8 cellular contexts compared by ENCODE assay signal in genomic region chr16:17469742-17470001, GRCh38. TPM values are rescaled to one million over a fixed set of nuclear protein-coding genes. Genes with fewer than 3 reads are reported as not detected.
DNase-seq lines count a peak whose midpoint lies in the region; ATAC-seq and TF ChIP-seq lines count a peak whose summit lies in the region.

No MANE protein-coding gene starts in this region.

- H3K27ac ChIP-seq in DOHH2 (ENCODE audit: low read depth, low read length), result peak overlapping the region; percentile 37
- H3K27ac ChIP-seq in OCI-LY3 (ENCODE audit: low read length), result no peak overlapping the region
- peak overlapping the region; percentile 72 for H3K27ac ChIP-seq in fibroblast of lung (ENCODE audit: insufficient read depth, low read length)
- H3K27ac ChIP-seq in psoas muscle, result no peak overlapping the region

- peak overlapping the region; percentile 44 for H3K9ac ChIP-seq in OCI-LY3 (ENCODE audit: low read length)
- peak overlapping the region; percentile 4 for H3K9ac ChIP-seq in fibroblast of lung (ENCODE audit: insufficient read depth, low read length)

- no peak overlapping the region for H2AFZ ChIP-seq in OCI-LY3 (ENCODE audit: low read depth, low read length)
- no peak overlapping the region for H2AFZ ChIP-seq in fibroblast of lung (ENCODE audit: low read length)

- H3K4me1 ChIP-seq in DOHH2 (ENCODE audit: control insufficient read depth, low read length) (peaks cover 59% of the 10 kb centered on the region), OCI-LY3 (ENCODE audit: low read length) (peaks cover 20% of the 10 kb centered on the region), fibroblast of lung (ENCODE audit: control insufficient read depth, extremely low read depth, insufficient read depth, low read length) (peaks cover 20% of the 10 kb centered on the region), psoas muscle (peaks cover 3% of the 10 kb centered on the region)

- H3K79me2 ChIP-seq in DOHH2 (ENCODE audit: control insufficient read depth, low read length), result peaks cover 53% of the 10 kb centered on the region
- no peaks in the 10 kb centered on the region for H3K79me2 ChIP-seq in OCI-LY3 (ENCODE audit: low read length)
- peaks cover 34% of the 10 kb centered on the region for H3K79me2 ChIP-seq in fibroblast of lung (ENCODE audit: control insufficient read depth, insufficient read depth, low read length)

- TF ChIP-seq CTCF in DOHH2 (IDR thresholded peaks at IDR 0.05; ENCODE audit: low read depth, low read length, poor library complexity, severe bottlenecking), result no peak
- TF ChIP-seq CTCF in OCI-LY3 (IDR thresholded peaks at IDR 0.05; ENCODE audit: low read depth, low read length), result no peak
- TF ChIP-seq CTCF in fibroblast of lung (conservative IDR thresholded peaks at IDR 0.05 in 1 of 2, IDR thresholded peaks at IDR 0.05 in 1 of 2; ENCODE audit: low read depth in 1 of 2, low read length in 2 of 2), result no peak
- TF ChIP-seq CTCF in psoas muscle (IDR thresholded peaks at IDR 0.05), result no peak

- ATAC-seq in psoas muscle, result no peak
- ATAC-seq in HG03469 (IDR thresholded peaks at IDR 0.05; ENCODE audit: unreplicated experiment), result no peak

- H3F3A ChIP-seq in DOHH2 (ENCODE audit: control insufficient read depth, insufficient read depth), result peaks cover 11% of the 10 kb centered on the region; the same call in 1 of the 2 replicates

- H3K9me3 ChIP-seq in DOHH2 (ENCODE audit: control insufficient read depth, insufficient read depth, low read length) (no peaks in the 10 kb centered on the region), OCI-LY3 (ENCODE audit: insufficient read depth, low read length) (no peaks in the 10 kb centered on the region), fibroblast of lung (ENCODE audit: control insufficient read depth, insufficient read depth, low read depth, low read length) (no peaks in the 10 kb centered on the region), psoas muscle (no peaks in the 10 kb centered on the region)

- H3K36me3 ChIP-seq in DOHH2 (ENCODE audit: control insufficient read depth, low read length), result peaks cover 14% of the 10 kb centered on the region
- no peaks in the 10 kb centered on the region for H3K36me3 ChIP-seq in OCI-LY3 (replicated peaks; ENCODE audit: low read depth, low read length)
- no peaks in the 10 kb centered on the region for H3K36me3 ChIP-seq in fibroblast of lung (ENCODE audit: control insufficient read depth, insufficient read depth, low read length)
- no peaks in the 10 kb centered on the region for H3K36me3 ChIP-seq in psoas muscle (ENCODE audit: insufficient read depth in 1 of 2, low read depth in 1 of 2)

- intact Hi-C loops in psoas muscle (cut with DNase I), result loop anchor here (2.0 to 5.0 kb wide), 4 partner anchors 177 to 247 kb away; no protein-coding TSS in a partner anchor

- no peak for DNase-seq in fibroblast of lung (ENCODE audit: low read depth in 2 of 2)
- no peak for DNase-seq in psoas muscle
- DNase-seq in NCI-H1417 treated with DMSO at 0.1 percent for 48 hours (lab: John Stamatoyannopoulos, UW), result no peak
- no peak for DNase-seq in AG20443 (ENCODE audit: low spot score)
- no peak for DNase-seq in AML-193 (lab: John Stamatoyannopoulos, UW)

- H3K4me3 ChIP-seq in DOHH2 (ENCODE audit: low read length), result peak overlapping the region; percentile 91
- peak overlapping the region; percentile 91 for H3K4me3 ChIP-seq in OCI-LY3 (ENCODE audit: low read length)
- peak overlapping the region; percentile 71 to 85 (median 78) for H3K4me3 ChIP-seq in fibroblast of lung (replicated peaks in 1 of 4; ENCODE audit: control extremely low read depth in 1 of 4, insufficient read depth in 1 of 4, low read depth in 3 of 4, low read length in 4 of 4)
- H3K4me3 ChIP-seq in psoas muscle, result peak overlapping the region; percentile 67

- WGBS in psoas muscle, 3 donors, result 2 to 6% (median 4%) methylated on average over 7 of the region's 7 CpGs

- no peaks in the 10 kb centered on the region for H4K20me1 ChIP-seq in DOHH2 (ENCODE audit: control insufficient read depth, insufficient read depth, low read depth, low read length)
- peaks cover 21% of the 10 kb centered on the region; the same call in 1 of the 2 replicates for H4K20me1 ChIP-seq in OCI-LY3 (ENCODE audit: insufficient read depth, low read length)
- H4K20me1 ChIP-seq in fibroblast of lung (ENCODE audit: control insufficient read depth, extremely low read depth, insufficient read depth, low read length), result no peaks in the 10 kb centered on the region

- H3K27me3 ChIP-seq in DOHH2 (ENCODE audit: control insufficient read depth, low read length) (peaks cover 16% of the 10 kb centered on the region), OCI-LY3 (ENCODE audit: low read depth, low read length) (peaks cover 31% of the 10 kb centered on the region), fibroblast of lung (ENCODE audit: control insufficient read depth, insufficient read depth, low read length) (no peaks in the 10 kb centered on the region), psoas muscle (ENCODE audit: insufficient read depth in 3 of 3, low read length in 2 of 3) (peaks cover 0 to 12% (median 6%) of the 10 kb centered on the region in 3 donors)

- no peaks in the 10 kb centered on the region for H3K9me2 ChIP-seq in DOHH2 (replicated peaks; ENCODE audit: control insufficient read depth, low read length)

- H3K4me2 ChIP-seq in DOHH2 (ENCODE audit: low read length) (peak overlapping the region; percentile 96), OCI-LY3 (ENCODE audit: low read length) (peak overlapping the region; percentile 72), fibroblast of lung (ENCODE audit: extremely low read depth, insufficient read depth, low read length) (peak overlapping the region; percentile 81)

RNA-seq across cellular contexts. Expression of gene XYLT1, which starts 1.1 kb away (rescaled TPM):
- 12.3 and 21.8 TPM in 2 replicates for total RNA-seq in fibroblast of lung
- 9.3 and 13.9 TPM in 2 replicates for polyA plus RNA-seq in fibroblast of lung
- 8.3 and 9.9 TPM in 2 replicates for polyA plus RNA-seq in fibroblast of lung (2012)
- 46.8 and 86.3 TPM in 2 replicates for polyA minus RNA-seq in fibroblast of lung (ENCODE audit: low replicate concordance)
- total RNA-seq in psoas muscle, result 1 to 10 TPM; 1.7 to 2.5 (median 1.8) TPM
- polyA plus RNA-seq in psoas muscle, result 1 to 10 TPM in 2 of 3 donors, under 1 TPM in 1; 0.67 to 1.6 (median 1.1) TPM

Comparison
In these comparisons a context has a peak if more than half of its experiments do, and no peak if none do; other contexts are left out.
1. H3K27ac ChIP-seq: peak in DOHH2 (single experiment) and fibroblast of lung (single experiment); none in OCI-LY3 (single experiment) and psoas muscle (single experiment).
2. Peak in every context shown above with its lines, with median percentiles within 50 percentile points of each other: H3K4me2 ChIP-seq and H3K4me3 ChIP-seq.